Comparison of ENCODE assay signal across 1 cellular context in the genomic region with DNA sequence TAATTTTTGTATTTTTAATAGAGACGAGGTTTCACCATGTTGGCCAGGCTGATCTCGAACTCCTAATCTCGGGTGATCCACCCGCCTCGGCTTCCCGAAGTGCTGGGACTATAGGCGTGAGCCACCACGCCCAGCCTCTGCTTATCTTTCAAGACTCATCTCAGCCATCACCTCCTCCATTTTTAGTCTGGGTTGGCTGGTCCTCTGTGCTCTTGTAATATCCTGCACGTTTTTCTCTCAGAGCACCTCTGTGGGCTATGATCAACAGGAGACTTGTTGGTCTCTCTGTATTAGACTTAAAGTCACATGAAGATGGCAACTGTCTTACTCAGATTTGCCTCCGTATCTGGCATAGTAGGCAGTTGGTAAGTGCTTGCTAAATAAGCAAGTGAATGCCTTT.
TF ChIP-seq lines count a peak whose summit lies in the region.

No MANE protein-coding gene starts in this region.

TF ChIP-seq in endothelial cell of umbilical vein, 7 proteins besides CTCF, POLR2A, EP300 and RAD21:
- TF ChIP-seq FOS (IDR thresholded peaks at IDR 0.05; ENCODE audit: borderline replicate concordance, insufficient read depth, low read length): no peak
